13 cellular contexts compared by ENCODE assay signal in genomic region chr2:109242654-109243331, GRCh38.
DNase-seq lines count a peak whose midpoint lies in the region; ATAC-seq and TF ChIP-seq lines count a peak whose summit lies in the region.
"Had no signal": no experiment of that assay in that cellular context is flagged by ENCODE, and none has a peak within 500 bp of the region (broad histone marks: within the 10 kb centered on the region; RNA-seq: fewer than 3 reads in every experiment).

No MANE protein-coding gene starts in this region.

- no peaks in the 10 kb centered on the region for H3K9me3 ChIP-seq in muscle layer of duodenum (ENCODE audit: control insufficient read depth in 1 of 2, low read length in 2 of 2)

- H3K9me3 Mint-ChIP-seq in endothelial cell (ENCODE audit: unreplicated experiment), result no peaks in the 10 kb centered on the region
- H3K9me3 Mint-ChIP-seq: CD4-positive, alpha-beta memory T cell; H9 had no signal

- DNase-seq in A172 (ENCODE audit: low spot score), result peak; percentile 85
- peak; percentile 83 for DNase-seq in NCI-H226
- peak; percentile 60 for DNase-seq in epithelial cell of prostate (ENCODE audit: low read depth, low spot score)
- no peak for DNase-seq in endothelial cell (ENCODE audit: low spot score)
- no peak for DNase-seq in DMS114 treated with DMSO at 0.1 percent for 48 hours (lab: John Stamatoyannopoulos, UW; ENCODE audit: unreplicated experiment)
- DNase-seq in activated T-cell treated with anti-CD3 and anti-CD28 coated beads, Interleukin-2, amount 50 U/mL, for 1 hour, result no peak
- DNase-seq: activated CD4-positive, alpha-beta T cell treated with anti-CD3 and anti-CD28 coated beads for 4 hours; CD4-positive, alpha-beta memory T cell; H9; NCI-H1694; stimulated activated CD8-positive, alpha-beta memory T cell treated with anti-CD3 and anti-CD28 coated beads, Interleukin-4, amount 100 ng/mL, for 48 hours had no signal

- H3K36me3 Mint-ChIP-seq in endothelial cell (ENCODE audit: low read depth, unreplicated experiment), result no peaks in the 10 kb centered on the region
- H3K36me3 Mint-ChIP-seq: CD4-positive, alpha-beta memory T cell had no signal

- TF ChIP-seq CTCF in endothelial cell (IDR thresholded peaks at IDR 0.05; ENCODE audit: unreplicated experiment), result no peak

- no peak overlapping the region for H3K4me3 Mint-ChIP-seq in endothelial cell (ENCODE audit: unreplicated experiment)
- H3K4me3 Mint-ChIP-seq: CD4-positive, alpha-beta memory T cell; H9 had no signal

- no peak overlapping the region for H3K27ac Mint-ChIP-seq in endothelial cell (ENCODE audit: unreplicated experiment)

- H3K4me1 ChIP-seq in muscle layer of duodenum (ENCODE audit: control insufficient read depth in 1 of 2, insufficient read depth in 2 of 2, low read length in 2 of 2), result peaks cover 6 to 46% of the 10 kb centered on the region in 2 donors

- H3K27me3 ChIP-seq in muscle layer of duodenum (ENCODE audit: low read depth, low read length), result no peaks in the 10 kb centered on the region

- no peak overlapping the region for H3K4me3 ChIP-seq in muscle layer of duodenum (ENCODE audit: low read depth in 1 of 2, low read length in 2 of 2)

- no peak for ATAC-seq in GM18868 (IDR thresholded peaks at IDR 0.05; ENCODE audit: unreplicated experiment)

- peaks cover 57% of the 10 kb centered on the region for H3K4me1 Mint-ChIP-seq in endothelial cell (ENCODE audit: unreplicated experiment)

- no peaks in the 10 kb centered on the region for H3K36me3 ChIP-seq in muscle layer of duodenum (ENCODE audit: control insufficient read depth in 1 of 2, insufficient read depth in 2 of 2, low read length in 2 of 2)

- H3K27me3 Mint-ChIP-seq in endothelial cell (ENCODE audit: unreplicated experiment), result no peaks in the 10 kb centered on the region

- H3K27ac ChIP-seq in epithelial cell of prostate, result peak overlapping the region; percentile 60
- H3K27ac ChIP-seq in muscle layer of duodenum (ENCODE audit: low read length), result peak overlapping the region; percentile 61

Comparison
In these comparisons a context has a peak if more than half of its experiments do, and no peak if none do; other contexts are left out.
1. DNase-seq: peak in A172 (single experiment), NCI-H226 (single experiment) and epithelial cell of prostate (single experiment); none in endothelial cell (single experiment), DMS114 treated with DMSO at 0.1 percent for 48 hours (single experiment) and activated T-cell treated with anti-CD3 and anti-CD28 coated beads, Interleukin-2, amount 50 U/mL, for 1 hour (single experiment).